ENCODE assay signal across 8 cellular contexts in the genomic region with DNA sequence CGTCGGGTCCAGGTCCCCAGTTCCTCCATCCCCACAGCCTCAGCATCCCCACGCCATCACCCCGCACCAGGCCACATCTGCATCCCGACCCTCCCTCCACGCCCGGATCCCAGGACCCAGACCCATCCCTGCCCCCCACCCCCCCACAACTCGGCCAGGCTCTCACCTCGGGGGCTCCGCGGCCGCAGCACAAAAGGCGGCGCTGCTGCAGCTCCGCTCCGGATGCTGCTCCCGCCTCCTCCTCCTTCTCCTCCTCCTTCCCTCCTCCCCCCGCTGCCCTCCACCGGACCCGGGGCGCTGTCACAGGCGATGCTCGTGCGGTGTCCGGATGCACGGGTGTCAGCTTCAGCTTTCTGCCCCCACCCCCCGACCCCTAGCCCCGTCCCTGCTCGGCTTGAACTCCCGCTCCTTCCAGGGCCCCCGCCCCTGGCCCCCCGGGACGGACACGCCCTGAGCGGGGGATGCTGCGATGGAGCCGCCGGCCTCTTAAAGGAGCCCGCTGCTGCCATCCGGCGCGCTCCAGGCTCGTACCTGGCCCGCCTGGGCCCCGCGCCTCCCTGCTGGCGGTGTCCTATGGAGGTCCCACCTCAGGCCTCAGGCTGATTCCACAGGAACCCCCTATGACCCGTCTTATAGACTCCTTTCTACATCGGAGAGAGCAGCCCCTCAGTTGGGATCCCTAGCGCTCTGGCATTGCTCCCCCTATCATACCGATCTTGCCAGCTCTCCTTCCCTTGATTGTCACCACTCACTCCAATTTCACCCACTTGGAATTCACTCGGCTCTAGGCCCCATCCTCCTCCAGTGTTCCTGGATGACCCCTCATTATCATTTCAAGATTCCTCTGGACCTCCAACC. TPM values are rescaled to one million over a fixed set of nuclear protein-coding genes. Genes with fewer than 3 reads are reported as not detected.
DNase-seq lines count a peak whose midpoint lies in the region; ATAC-seq and TF ChIP-seq lines count a peak whose summit lies in the region.

A gene with protein sequence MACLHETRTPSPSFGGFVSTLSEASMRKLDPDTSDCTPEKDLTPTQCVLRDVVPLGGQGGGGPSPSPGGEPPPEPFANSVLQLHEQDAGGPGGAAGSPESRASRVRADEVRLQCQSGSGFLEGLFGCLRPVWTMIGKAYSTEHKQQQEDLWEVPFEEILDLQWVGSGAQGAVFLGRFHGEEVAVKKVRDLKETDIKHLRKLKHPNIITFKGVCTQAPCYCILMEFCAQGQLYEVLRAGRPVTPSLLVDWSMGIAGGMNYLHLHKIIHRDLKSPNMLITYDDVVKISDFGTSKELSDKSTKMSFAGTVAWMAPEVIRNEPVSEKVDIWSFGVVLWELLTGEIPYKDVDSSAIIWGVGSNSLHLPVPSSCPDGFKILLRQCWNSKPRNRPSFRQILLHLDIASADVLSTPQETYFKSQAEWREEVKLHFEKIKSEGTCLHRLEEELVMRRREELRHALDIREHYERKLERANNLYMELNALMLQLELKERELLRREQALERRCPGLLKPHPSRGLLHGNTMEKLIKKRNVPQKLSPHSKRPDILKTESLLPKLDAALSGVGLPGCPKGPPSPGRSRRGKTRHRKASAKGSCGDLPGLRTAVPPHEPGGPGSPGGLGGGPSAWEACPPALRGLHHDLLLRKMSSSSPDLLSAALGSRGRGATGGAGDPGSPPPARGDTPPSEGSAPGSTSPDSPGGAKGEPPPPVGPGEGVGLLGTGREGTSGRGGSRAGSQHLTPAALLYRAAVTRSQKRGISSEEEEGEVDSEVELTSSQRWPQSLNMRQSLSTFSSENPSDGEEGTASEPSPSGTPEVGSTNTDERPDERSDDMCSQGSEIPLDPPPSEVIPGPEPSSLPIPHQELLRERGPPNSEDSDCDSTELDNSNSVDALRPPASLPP (minus strand): TSS at position 198 of the 858 bp plus-strand sequence. CDS start 12,067 bp downstream, outside the sequence.

- no peaks in the 10 kb centered on the region for H3K9me3 Mint-ChIP-seq in CD4-positive, alpha-beta T cell
- H3K9me3 Mint-ChIP-seq in brain, result no peaks in the 10 kb centered on the region

- H3K4me1 ChIP-seq in sigmoid colon, result peaks cover 0 to 38% (median 28%) of the 10 kb centered on the region in 4 donors

- peak within 1 kb of the TSS; percentile 98 for H3K27ac Mint-ChIP-seq in CD4-positive, alpha-beta T cell
- H3K27ac Mint-ChIP-seq in brain, result peak within 1 kb of the TSS; percentile 97 to 100 (median 98)

- peaks cover 49% of the 10 kb centered on the region for H3K4me1 Mint-ChIP-seq in CD4-positive, alpha-beta T cell (ENCODE audit: low read depth)
- H3K4me1 Mint-ChIP-seq in brain, result peaks cover 69% of the 10 kb centered on the region

- WGBS in sigmoid colon, 2 donors, result 1% methylated on average over 52 of the region's 52 CpGs

- peaks cover 0 to 6% (median 0%) of the 10 kb centered on the region in 4 donors for H3K36me3 ChIP-seq in sigmoid colon

- no peaks in the 10 kb centered on the region for H3K9me3 ChIP-seq in CD4-positive, alpha-beta T cell (ENCODE audit: control insufficient read depth, low read length)
- no peaks in the 10 kb centered on the region for H3K9me3 ChIP-seq in sigmoid colon

- DNase-seq in CD4-positive, alpha-beta T cell, result peak in 8 of 10 experiments; percentile 30 to 66 (median 48)
- DNase-seq in T1000 (lab: John Stamatoyannopoulos, UW) (peak; percentile 60), sigmoid colon (peak; percentile 89), NCI-H2107 (lab: John Stamatoyannopoulos, UW) (no peak), GM19240 (ENCODE audit: insufficient read length, low spot score) (no peak)

- no peaks in the 10 kb centered on the region for H3K27me3 Mint-ChIP-seq in CD4-positive, alpha-beta T cell
- peaks cover 8% of the 10 kb centered on the region for H3K27me3 Mint-ChIP-seq in brain

- POLR2A ChIA-PET in CD4-positive, alpha-beta T cell (lab: Charles Lee), result interaction anchor here (1.0 to 3.4 kb wide), 12 partner anchors 9 to 494 kb away, joined by 3 to 65 read pairs (median 22); partner anchors contain the start of genes AAAS, EIF4B, PRR13 and SP1

- H3K4me3 ChIP-seq in iPS-11a (ENCODE audit: low read depth, low read length) (peak within 1 kb of the TSS; percentile 63), sigmoid colon (peak within 1 kb of the TSS; percentile 43 to 79 (median 76))

- TF ChIP-seq CTCF in CD4-positive, alpha-beta T cell (IDR thresholded peaks at IDR 0.05), result no peak
- no peak for TF ChIP-seq CTCF in brain (conservative IDR thresholded peaks at IDR 0.05)
- no peak for TF ChIP-seq CTCF in sigmoid colon (IDR thresholded peaks at IDR 0.05)

- TF ChIP-seq RAD21 in Ishikawa (IDR thresholded peaks at IDR 0.05; ENCODE audit: low read depth), result no peak

- CTCF ChIA-PET in CD4-positive, alpha-beta T cell (lab: Charles Lee), result interaction anchor here (1.0 to 2.9 kb wide), 3 partner anchors 9 to 179 kb away, joined by 4 to 14 read pairs (median 7); partner anchors contain the start of genes AAAS and PCBP2

- no peak for TF ChIP-seq POLR2A in sigmoid colon (IDR thresholded peaks at IDR 0.05)

- no peaks in the 10 kb centered on the region for H3K27me3 ChIP-seq in CD4-positive, alpha-beta T cell (ENCODE audit: control insufficient read depth, insufficient read depth, low read length)
- no peaks in the 10 kb centered on the region for H3K27me3 ChIP-seq in sigmoid colon

- no peak for TF ChIP-seq EP300 in Ishikawa (IDR thresholded peaks at IDR 0.05; ENCODE audit: borderline replicate concordance)
- TF ChIP-seq EP300 in sigmoid colon (IDR thresholded peaks at IDR 0.05), result no peak

- H3K27ac ChIP-seq in CD4-positive, alpha-beta T cell (ENCODE audit: low read depth, low read length), result peak within 1 kb of the TSS; percentile 87
- H3K27ac ChIP-seq in sigmoid colon, result peak within 1 kb of the TSS; percentile 93 to 99 (median 98)

- peak within 1 kb of the TSS; percentile 96 for H3K4me3 Mint-ChIP-seq in CD4-positive, alpha-beta T cell
- peak within 1 kb of the TSS; percentile 86 to 98 (median 96) for H3K4me3 Mint-ChIP-seq in brain

- intact Hi-C loops in CD4-positive, alpha-beta T cell (cut with DNase I, micrococcal nuclease), result loop anchor here (1.0 to 5.0 kb wide), 5 partner anchors 47 to 228 kb away; partner anchors contain the start of genes ATP5MC2 (in 1 of the 2), CALCOCO1 (in 1 of the 2), PCBP2 (in 1 of the 2) and PRR13 (in 1 of the 2)
- intact Hi-C loops in sigmoid colon (cut with DNase I), result loop anchor here (2.0 to 5.0 kb wide), 3 partner anchors 59 to 447 kb away; partner anchors contain the start of genes AAAS, PRR13 and TNS2

- no peak for ATAC-seq in CD4-positive, alpha-beta T cell (ENCODE audit: poor library complexity)

- H3K36me3 Mint-ChIP-seq in CD4-positive, alpha-beta T cell (ENCODE audit: low read depth), result peaks cover 9% of the 10 kb centered on the region
- H3K36me3 Mint-ChIP-seq in brain, result no peaks in the 10 kb centered on the region

TF ChIP-seq in Ishikawa, 13 proteins besides CTCF, POLR2A, EP300 and RAD21:
- peak; percentile 37; the same call in 1 of the 2 replicates for TF ChIP-seq TAF1 (IDR thresholded peaks at IDR 0.05; ENCODE audit: low read depth)
- TF ChIP-seq FOXM1 (IDR thresholded peaks at IDR 0.05; ENCODE audit: borderline replicate concordance, low read depth), result no peak
- peak; percentile 29; the same call in 1 of the 2 replicates for TF ChIP-seq ZBTB7A (IDR thresholded peaks at IDR 0.05; ENCODE audit: low read depth)
- peak; percentile 24; the same call in 1 of the 2 replicates for TF ChIP-seq EGR1 (IDR thresholded peaks at IDR 0.05)

RNA-seq across cellular contexts. Expression of the gene that starts here (rescaled TPM):
- 10 to 100 TPM; 12.6 to 15.2 TPM for total RNA-seq in CD4-positive, alpha-beta T cell
- polyA plus RNA-seq in brain (ENCODE audit: insufficient read depth, low read depth, low replicate concordance) (16.8 TPM), sigmoid colon (10 to 100 TPM in 1 of 3 donors, 1 to 10 TPM in 2; 1.6 to 10.1 (median 4.8) TPM)
- total RNA-seq in sigmoid colon, result 10 to 100 TPM; 18.5 to 27.4 (median 25.0) TPM

Comparison
In these comparisons a context has a peak if more than half of its experiments do, and no peak if none do; other contexts are left out.
1. DNase-seq: peak in CD4-positive, alpha-beta T cell (8 of 10), T1000 (single experiment) and sigmoid colon (single experiment); none in NCI-H2107 (single experiment) and GM19240 (single experiment).